In genomic region chr16:9256196-9256595, GRCh38 we compare ENCODE assay signal across 1 cellular context.
TF ChIP-seq lines count a peak whose summit lies in the region.

No MANE protein-coding gene starts in this region.

TF ChIP-seq in HepG2, 621 proteins besides CTCF, POLR2A, EP300 and RAD21 (continued from another document):
- TF ChIP-seq, protein P1, sequence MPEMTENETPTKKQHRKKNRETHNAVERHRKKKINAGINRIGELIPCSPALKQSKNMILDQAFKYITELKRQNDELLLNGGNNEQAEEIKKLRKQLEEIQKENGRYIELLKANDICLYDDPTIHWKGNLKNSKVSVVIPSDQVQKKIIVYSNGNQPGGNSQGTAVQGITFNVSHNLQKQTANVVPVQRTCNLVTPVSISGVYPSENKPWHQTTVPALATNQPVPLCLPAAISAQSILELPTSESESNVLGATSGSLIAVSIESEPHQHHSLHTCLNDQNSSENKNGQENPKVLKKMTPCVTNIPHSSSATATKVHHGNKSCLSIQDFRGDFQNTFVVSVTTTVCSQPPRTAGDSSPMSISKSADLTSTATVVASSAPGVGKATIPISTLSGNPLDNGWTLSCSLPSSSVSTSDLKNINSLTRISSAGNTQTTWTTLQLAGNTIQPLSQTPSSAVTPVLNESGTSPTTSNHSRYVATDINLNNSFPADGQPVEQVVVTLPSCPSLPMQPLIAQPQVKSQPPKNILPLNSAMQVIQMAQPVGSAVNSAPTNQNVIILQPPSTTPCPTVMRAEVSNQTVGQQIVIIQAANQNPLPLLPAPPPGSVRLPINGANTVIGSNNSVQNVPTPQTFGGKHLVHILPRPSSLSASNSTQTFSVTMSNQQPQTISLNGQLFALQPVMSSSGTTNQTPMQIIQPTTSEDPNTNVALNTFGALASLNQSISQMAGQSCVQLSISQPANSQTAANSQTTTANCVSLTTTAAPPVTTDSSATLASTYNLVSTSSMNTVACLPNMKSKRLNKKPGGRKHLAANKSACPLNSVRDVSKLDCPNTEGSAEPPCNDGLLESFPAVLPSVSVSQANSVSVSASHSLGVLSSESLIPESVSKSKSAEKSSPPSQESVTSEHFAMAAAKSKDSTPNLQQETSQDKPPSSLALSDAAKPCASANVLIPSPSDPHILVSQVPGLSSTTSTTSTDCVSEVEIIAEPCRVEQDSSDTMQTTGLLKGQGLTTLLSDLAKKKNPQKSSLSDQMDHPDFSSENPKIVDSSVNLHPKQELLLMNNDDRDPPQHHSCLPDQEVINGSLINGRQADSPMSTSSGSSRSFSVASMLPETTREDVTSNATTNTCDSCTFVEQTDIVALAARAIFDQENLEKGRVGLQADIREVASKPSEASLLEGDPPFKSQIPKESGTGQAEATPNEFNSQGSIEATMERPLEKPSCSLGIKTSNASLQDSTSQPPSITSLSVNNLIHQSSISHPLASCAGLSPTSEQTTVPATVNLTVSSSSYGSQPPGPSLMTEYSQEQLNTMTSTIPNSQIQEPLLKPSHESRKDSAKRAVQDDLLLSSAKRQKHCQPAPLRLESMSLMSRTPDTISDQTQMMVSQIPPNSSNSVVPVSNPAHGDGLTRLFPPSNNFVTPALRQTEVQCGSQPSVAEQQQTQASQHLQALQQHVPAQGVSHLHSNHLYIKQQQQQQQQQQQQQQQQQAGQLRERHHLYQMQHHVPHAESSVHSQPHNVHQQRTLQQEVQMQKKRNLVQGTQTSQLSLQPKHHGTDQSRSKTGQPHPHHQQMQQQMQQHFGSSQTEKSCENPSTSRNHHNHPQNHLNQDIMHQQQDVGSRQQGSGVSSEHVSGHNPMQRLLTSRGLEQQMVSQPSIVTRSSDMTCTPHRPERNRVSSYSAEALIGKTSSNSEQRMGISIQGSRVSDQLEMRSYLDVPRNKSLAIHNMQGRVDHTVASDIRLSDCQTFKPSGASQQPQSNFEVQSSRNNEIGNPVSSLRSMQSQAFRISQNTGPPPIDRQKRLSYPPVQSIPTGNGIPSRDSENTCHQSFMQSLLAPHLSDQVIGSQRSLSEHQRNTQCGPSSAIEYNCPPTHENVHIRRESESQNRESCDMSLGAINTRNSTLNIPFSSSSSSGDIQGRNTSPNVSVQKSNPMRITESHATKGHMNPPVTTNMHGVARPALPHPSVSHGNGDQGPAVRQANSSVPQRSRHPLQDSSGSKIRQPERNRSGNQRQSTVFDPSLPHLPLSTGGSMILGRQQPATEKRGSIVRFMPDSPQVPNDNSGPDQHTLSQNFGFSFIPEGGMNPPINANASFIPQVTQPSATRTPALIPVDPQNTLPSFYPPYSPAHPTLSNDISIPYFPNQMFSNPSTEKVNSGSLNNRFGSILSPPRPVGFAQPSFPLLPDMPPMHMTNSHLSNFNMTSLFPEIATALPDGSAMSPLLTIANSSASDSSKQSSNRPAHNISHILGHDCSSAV (CRISPR knock-in tag; IDR thresholded peaks at IDR 0.05; ENCODE audit: borderline replicate concordance) = no peak
- TF ChIP-seq BCL3 (CRISPR knock-in tag; IDR thresholded peaks at IDR 0.05) (0 out of 2 replicates have a peak, but pooled peaks have one; percentile 57), LRRFIP1 (CRISPR knock-in tag; conservative IDR thresholded peaks at IDR 0.05) (no peak), CEBPG (CRISPR knock-in tag; IDR thresholded peaks at IDR 0.05) (0 out of 2 replicates have a peak, but pooled peaks have one; percentile 11), ZNF891 (CRISPR knock-in tag; IDR thresholded peaks at IDR 0.05) (0 out of 2 replicates have a peak, but pooled peaks have one; percentile 40)
- TF ChIP-seq, protein P2, sequence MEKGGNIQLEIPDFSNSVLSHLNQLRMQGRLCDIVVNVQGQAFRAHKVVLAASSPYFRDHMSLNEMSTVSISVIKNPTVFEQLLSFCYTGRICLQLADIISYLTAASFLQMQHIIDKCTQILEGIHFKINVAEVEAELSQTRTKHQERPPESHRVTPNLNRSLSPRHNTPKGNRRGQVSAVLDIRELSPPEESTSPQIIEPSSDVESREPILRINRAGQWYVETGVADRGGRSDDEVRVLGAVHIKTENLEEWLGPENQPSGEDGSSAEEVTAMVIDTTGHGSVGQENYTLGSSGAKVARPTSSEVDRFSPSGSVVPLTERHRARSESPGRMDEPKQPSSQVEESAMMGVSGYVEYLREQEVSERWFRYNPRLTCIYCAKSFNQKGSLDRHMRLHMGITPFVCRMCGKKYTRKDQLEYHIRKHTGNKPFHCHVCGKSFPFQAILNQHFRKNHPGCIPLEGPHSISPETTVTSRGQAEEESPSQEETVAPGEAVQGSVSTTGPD (CRISPR knock-in tag; IDR thresholded peaks at IDR 0.05) = peak; percentile 62; the same call in 1 of the 2 replicates
